In the genomic region with DNA sequence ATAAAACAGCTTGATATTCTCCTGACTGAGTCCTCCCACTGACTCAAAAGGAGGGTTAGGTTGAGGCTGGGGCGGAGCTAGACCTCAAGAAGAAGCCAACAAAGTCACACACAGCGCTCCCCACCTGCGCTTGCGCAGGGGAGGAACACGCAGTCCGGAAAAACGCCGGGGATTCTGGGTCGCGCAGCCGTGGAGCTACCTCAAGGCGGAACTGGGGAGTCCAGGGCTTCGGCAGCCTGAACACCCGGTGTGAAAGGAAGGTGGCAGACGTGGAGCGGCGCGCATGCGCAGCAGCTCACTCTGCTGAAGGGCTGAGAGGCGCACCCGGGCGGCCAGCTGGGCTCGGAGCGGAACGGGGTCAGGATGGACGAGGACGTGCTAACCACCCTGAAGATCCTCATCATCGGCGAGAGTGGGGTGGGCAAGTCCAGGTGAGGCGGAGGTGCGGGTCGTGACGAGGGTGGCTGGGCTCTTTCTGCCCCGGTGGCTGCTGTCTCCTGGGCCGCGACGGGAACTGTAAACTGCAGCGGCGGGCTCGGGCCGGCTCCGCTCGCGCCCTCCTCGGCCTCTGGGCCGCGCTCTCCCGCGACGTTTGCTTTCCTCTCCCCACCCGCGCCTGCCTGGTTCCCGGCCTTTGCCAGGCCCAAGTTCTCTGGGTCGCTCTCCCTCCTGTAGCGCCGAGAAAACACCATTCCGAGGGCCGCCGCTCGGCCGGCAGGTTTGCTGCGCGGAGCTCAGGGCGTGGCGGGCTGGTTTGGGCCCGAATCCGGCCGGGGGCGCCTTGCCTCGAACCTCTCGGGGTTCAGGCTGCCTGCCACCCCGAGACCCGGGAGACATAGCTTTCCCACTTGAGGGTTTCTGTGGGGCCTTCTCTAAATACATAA, we compare ENCODE assay signal across 1 cellular context.
TF ChIP-seq lines count a peak whose summit lies in the region.

Gene RAB18 (plus strand): TSS at position 298 of the 884 bp plus-strand sequence. CDS start 66 bp downstream, at position 364.

TF ChIP-seq in GM12878, 131 proteins besides CTCF, POLR2A, EP300 and RAD21 (continued from another document and continues in another):
- TF ChIP-seq ZBTB40 (IDR thresholded peaks at IDR 0.05; ENCODE audit: borderline replicate concordance): peak; percentile 97
- peak; percentile 80 for TF ChIP-seq NR2F1 (conservative IDR thresholded peaks at IDR 0.05)
- TF ChIP-seq, protein P1, sequence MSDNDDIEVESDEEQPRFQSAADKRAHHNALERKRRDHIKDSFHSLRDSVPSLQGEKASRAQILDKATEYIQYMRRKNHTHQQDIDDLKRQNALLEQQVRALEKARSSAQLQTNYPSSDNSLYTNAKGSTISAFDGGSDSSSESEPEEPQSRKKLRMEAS (IDR thresholded peaks at IDR 0.05; ENCODE audit: low read depth, low read length): peak; percentile 64
- no peak for TF ChIP-seq ZBED1 (IDR thresholded peaks at IDR 0.05; ENCODE audit: borderline replicate concordance)
- TF ChIP-seq SUPT20H (IDR thresholded peaks at IDR 0.05; ENCODE audit: borderline replicate concordance, control insufficient read depth, low read depth, low read length): no peak
- no peak for TF ChIP-seq SREBF2 (IDR thresholded peaks at IDR 0.05; ENCODE audit: low read length)
- TF ChIP-seq STAT1 (conservative IDR thresholded peaks at IDR 0.05): 0 out of 2 replicates have a peak, but pooled peaks have one; percentile 65
- no peak for TF ChIP-seq HDAC2 (IDR thresholded peaks at IDR 0.05)
- TF ChIP-seq ZNF622 (IDR thresholded peaks at IDR 0.05): no peak
- no peak for TF ChIP-seq RFX5 (IDR thresholded peaks at IDR 0.05; ENCODE audit: low read depth, low read length)
- no peak for TF ChIP-seq MTA2 (IDR thresholded peaks at IDR 0.05; ENCODE audit: low read depth)
- TF ChIP-seq TCF3 (IDR thresholded peaks at IDR 0.05; ENCODE audit: borderline replicate concordance, insufficient read depth, low read depth, low read length): peak; percentile 65; the same call in 1 of the 2 replicates
- TF ChIP-seq DPF2 (IDR thresholded peaks at IDR 0.05): peak; percentile 64; the same call in 1 of the 2 replicates
- TF ChIP-seq YY1 (IDR thresholded peaks at IDR 0.05; ENCODE audit: low read depth, low read length): peak; percentile 85
- TF ChIP-seq KDM1A (IDR thresholded peaks at IDR 0.05; ENCODE audit: borderline replicate concordance): no peak
- TF ChIP-seq SMAD1 (IDR thresholded peaks at IDR 0.05; ENCODE audit: low read depth, partially characterized antibody): no peak
- no peak for TF ChIP-seq TCF7 (IDR thresholded peaks at IDR 0.05; ENCODE audit: borderline replicate concordance)
- TF ChIP-seq KLF5 (IDR thresholded peaks at IDR 0.05; ENCODE audit: partially characterized antibody): peak; percentile 83
- TF ChIP-seq RCOR1 (conservative IDR thresholded peaks at IDR 0.05; ENCODE audit: low read depth, low read length): no peak
- peak; percentile 80 for TF ChIP-seq CREM (IDR thresholded peaks at IDR 0.05; ENCODE audit: low read depth)
- TF ChIP-seq SIX5 (IDR thresholded peaks at IDR 0.05; ENCODE audit: low read depth, low read length, severe bottlenecking): peak; percentile 54
- TF ChIP-seq, protein P2, sequence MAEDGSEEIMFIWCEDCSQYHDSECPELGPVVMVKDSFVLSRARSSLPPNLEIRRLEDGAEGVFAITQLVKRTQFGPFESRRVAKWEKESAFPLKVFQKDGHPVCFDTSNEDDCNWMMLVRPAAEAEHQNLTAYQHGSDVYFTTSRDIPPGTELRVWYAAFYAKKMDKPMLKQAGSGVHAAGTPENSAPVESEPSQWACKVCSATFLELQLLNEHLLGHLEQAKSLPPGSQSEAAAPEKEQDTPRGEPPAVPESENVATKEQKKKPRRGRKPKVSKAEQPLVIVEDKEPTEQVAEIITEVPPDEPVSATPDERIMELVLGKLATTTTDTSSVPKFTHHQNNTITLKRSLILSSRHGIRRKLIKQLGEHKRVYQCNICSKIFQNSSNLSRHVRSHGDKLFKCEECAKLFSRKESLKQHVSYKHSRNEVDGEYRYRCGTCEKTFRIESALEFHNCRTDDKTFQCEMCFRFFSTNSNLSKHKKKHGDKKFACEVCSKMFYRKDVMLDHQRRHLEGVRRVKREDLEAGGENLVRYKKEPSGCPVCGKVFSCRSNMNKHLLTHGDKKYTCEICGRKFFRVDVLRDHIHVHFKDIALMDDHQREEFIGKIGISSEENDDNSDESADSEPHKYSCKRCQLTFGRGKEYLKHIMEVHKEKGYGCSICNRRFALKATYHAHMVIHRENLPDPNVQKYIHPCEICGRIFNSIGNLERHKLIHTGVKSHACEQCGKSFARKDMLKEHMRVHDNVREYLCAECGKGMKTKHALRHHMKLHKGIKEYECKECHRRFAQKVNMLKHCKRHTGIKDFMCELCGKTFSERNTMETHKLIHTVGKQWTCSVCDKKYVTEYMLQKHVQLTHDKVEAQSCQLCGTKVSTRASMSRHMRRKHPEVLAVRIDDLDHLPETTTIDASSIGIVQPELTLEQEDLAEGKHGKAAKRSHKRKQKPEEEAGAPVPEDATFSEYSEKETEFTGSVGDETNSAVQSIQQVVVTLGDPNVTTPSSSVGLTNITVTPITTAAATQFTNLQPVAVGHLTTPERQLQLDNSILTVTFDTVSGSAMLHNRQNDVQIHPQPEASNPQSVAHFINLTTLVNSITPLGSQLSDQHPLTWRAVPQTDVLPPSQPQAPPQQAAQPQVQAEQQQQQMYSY (CRISPR knock-in tag; IDR thresholded peaks at IDR 0.05): no peak
- TF ChIP-seq, protein P3, sequence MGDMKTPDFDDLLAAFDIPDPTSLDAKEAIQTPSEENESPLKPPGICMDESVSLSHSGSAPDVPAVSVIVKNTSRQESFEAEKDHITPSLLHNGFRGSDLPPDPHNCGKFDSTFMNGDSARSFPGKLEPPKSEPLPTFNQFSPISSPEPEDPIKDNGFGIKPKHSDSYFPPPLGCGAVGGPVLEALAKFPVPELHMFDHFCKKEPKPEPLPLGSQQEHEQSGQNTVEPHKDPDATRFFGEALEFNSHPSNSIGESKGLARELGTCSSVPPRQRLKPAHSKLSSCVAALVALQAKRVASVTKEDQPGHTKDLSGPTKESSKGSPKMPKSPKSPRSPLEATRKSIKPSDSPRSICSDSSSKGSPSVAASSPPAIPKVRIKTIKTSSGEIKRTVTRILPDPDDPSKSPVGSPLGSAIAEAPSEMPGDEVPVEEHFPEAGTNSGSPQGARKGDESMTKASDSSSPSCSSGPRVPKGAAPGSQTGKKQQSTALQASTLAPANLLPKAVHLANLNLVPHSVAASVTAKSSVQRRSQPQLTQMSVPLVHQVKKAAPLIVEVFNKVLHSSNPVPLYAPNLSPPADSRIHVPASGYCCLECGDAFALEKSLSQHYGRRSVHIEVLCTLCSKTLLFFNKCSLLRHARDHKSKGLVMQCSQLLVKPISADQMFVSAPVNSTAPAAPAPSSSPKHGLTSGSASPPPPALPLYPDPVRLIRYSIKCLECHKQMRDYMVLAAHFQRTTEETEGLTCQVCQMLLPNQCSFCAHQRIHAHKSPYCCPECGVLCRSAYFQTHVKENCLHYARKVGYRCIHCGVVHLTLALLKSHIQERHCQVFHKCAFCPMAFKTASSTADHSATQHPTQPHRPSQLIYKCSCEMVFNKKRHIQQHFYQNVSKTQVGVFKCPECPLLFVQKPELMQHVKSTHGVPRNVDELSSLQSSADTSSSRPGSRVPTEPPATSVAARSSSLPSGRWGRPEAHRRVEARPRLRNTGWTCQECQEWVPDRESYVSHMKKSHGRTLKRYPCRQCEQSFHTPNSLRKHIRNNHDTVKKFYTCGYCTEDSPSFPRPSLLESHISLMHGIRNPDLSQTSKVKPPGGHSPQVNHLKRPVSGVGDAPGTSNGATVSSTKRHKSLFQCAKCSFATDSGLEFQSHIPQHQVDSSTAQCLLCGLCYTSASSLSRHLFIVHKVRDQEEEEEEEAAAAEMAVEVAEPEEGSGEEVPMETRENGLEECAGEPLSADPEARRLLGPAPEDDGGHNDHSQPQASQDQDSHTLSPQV (IDR thresholded peaks at IDR 0.05): no peak
- TF ChIP-seq POLR2AphosphoS2 (IDR thresholded peaks at IDR 0.05; ENCODE audit: low read depth, low read length): peak; percentile 72
- no peak for TF ChIP-seq SMC3 (IDR thresholded peaks at IDR 0.05; ENCODE audit: borderline replicate concordance, low read length)
- TF ChIP-seq ZZZ3 (IDR thresholded peaks at IDR 0.05; ENCODE audit: control insufficient read depth, insufficient read length, low read depth): no peak
- peak; percentile 72 for TF ChIP-seq E2F8 (IDR thresholded peaks at IDR 0.05; ENCODE audit: low read depth, partially characterized antibody)
- TF ChIP-seq HDAC6 (IDR thresholded peaks at IDR 0.05; ENCODE audit: unreplicated experiment): no peak
- TF ChIP-seq, protein P4, sequence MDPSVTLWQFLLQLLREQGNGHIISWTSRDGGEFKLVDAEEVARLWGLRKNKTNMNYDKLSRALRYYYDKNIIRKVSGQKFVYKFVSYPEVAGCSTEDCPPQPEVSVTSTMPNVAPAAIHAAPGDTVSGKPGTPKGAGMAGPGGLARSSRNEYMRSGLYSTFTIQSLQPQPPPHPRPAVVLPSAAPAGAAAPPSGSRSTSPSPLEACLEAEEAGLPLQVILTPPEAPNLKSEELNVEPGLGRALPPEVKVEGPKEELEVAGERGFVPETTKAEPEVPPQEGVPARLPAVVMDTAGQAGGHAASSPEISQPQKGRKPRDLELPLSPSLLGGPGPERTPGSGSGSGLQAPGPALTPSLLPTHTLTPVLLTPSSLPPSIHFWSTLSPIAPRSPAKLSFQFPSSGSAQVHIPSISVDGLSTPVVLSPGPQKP (IDR thresholded peaks at IDR 0.05; ENCODE audit: low read depth, low read length): peak; percentile 86
- TF ChIP-seq, protein P5, sequence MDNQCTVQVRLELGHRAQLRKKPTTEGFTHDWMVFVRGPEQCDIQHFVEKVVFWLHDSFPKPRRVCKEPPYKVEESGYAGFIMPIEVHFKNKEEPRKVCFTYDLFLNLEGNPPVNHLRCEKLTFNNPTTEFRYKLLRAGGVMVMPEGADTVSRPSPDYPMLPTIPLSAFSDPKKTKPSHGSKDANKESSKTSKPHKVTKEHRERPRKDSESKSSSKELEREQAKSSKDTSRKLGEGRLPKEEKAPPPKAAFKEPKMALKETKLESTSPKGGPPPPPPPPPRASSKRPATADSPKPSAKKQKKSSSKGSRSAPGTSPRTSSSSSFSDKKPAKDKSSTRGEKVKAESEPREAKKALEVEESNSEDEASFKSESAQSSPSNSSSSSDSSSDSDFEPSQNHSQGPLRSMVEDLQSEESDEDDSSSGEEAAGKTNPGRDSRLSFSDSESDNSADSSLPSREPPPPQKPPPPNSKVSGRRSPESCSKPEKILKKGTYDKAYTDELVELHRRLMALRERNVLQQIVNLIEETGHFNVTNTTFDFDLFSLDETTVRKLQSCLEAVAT (IDR thresholded peaks at IDR 0.05): 0 out of 2 replicates have a peak, but pooled peaks have one; percentile 25
- peak; percentile 57 for TF ChIP-seq PBX3 (IDR thresholded peaks at IDR 0.05; ENCODE audit: insufficient replicate concordance, low read depth, low read length)
- TF ChIP-seq PAX5 (IDR thresholded peaks at IDR 0.05; ENCODE audit: borderline replicate concordance, low read depth, low read length): peak; percentile 80
